ENCODE assay signal across 2 cellular contexts in the genomic region with DNA sequence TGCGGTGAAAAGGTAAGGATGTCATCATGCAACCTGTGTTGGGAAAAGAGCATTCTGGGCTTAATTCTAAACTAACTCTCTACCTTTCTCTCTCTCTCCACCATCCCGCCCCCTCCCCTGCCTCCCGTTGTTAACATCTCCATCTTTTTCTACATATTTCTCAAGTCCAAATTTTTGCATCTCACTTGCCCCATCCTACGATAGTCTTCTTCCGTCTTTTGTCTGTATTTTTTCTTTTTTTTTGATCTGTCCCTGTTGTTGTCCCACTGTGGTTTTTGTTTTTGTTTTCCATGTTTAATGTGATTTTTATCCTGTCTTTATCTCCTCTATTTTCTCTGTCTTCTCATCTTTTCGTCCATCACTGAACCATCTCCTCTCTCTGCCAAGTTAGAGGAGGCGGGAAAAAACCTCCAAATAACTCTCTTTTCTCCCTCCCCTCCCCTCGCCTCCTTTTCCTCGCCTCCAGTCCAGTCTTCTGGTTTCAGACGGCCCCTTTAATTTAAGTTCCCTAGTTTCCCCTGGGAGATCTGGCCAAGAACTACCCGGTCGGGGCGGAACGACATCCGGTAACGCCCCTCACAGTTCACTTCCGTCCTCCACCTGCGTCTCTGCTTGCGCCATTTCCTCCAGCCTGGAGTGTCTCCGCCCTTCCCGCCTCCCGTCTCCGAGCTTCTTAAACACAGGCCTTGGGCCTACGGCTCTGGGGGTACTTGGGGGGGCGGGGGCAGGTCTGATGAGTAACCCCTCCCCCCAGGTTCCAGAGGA.
TF ChIP-seq lines count a peak whose summit lies in the region.

A gene with protein sequence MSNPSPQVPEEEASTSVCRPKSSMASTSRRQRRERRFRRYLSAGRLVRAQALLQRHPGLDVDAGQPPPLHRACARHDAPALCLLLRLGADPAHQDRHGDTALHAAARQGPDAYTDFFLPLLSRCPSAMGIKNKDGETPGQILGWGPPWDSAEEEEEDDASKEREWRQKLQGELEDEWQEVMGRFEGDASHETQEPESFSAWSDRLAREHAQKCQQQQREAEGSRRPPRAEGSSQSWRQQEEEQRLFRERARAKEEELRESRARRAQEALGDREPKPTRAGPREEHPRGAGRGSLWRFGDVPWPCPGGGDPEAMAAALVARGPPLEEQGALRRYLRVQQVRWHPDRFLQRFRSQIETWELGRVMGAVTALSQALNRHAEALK (plus strand): TSS at position 647 of the 765 bp plus-strand sequence. CDS start 87 bp downstream, at position 734.

TF ChIP-seq in HCT116, 20 proteins besides CTCF, POLR2A, EP300 and RAD21 (continued from another document):
- no peak for TF ChIP-seq TCF7L2 (IDR thresholded peaks at IDR 0.05; ENCODE audit: borderline replicate concordance, extremely low read depth, insufficient read depth, insufficient read length)
- TF ChIP-seq, protein P1, sequence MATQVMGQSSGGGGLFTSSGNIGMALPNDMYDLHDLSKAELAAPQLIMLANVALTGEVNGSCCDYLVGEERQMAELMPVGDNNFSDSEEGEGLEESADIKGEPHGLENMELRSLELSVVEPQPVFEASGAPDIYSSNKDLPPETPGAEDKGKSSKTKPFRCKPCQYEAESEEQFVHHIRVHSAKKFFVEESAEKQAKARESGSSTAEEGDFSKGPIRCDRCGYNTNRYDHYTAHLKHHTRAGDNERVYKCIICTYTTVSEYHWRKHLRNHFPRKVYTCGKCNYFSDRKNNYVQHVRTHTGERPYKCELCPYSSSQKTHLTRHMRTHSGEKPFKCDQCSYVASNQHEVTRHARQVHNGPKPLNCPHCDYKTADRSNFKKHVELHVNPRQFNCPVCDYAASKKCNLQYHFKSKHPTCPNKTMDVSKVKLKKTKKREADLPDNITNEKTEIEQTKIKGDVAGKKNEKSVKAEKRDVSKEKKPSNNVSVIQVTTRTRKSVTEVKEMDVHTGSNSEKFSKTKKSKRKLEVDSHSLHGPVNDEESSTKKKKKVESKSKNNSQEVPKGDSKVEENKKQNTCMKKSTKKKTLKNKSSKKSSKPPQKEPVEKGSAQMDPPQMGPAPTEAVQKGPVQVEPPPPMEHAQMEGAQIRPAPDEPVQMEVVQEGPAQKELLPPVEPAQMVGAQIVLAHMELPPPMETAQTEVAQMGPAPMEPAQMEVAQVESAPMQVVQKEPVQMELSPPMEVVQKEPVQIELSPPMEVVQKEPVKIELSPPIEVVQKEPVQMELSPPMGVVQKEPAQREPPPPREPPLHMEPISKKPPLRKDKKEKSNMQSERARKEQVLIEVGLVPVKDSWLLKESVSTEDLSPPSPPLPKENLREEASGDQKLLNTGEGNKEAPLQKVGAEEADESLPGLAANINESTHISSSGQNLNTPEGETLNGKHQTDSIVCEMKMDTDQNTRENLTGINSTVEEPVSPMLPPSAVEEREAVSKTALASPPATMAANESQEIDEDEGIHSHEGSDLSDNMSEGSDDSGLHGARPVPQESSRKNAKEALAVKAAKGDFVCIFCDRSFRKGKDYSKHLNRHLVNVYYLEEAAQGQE (IDR thresholded peaks at IDR 0.05; ENCODE audit: low read depth), result no peak

TF ChIP-seq in SK-N-SH treated with all-trans-retinoic acid at 6 μM for 48 hours, 23 proteins besides CTCF, POLR2A, EP300 and RAD21 (continued from another document):
- TF ChIP-seq, protein P2, sequence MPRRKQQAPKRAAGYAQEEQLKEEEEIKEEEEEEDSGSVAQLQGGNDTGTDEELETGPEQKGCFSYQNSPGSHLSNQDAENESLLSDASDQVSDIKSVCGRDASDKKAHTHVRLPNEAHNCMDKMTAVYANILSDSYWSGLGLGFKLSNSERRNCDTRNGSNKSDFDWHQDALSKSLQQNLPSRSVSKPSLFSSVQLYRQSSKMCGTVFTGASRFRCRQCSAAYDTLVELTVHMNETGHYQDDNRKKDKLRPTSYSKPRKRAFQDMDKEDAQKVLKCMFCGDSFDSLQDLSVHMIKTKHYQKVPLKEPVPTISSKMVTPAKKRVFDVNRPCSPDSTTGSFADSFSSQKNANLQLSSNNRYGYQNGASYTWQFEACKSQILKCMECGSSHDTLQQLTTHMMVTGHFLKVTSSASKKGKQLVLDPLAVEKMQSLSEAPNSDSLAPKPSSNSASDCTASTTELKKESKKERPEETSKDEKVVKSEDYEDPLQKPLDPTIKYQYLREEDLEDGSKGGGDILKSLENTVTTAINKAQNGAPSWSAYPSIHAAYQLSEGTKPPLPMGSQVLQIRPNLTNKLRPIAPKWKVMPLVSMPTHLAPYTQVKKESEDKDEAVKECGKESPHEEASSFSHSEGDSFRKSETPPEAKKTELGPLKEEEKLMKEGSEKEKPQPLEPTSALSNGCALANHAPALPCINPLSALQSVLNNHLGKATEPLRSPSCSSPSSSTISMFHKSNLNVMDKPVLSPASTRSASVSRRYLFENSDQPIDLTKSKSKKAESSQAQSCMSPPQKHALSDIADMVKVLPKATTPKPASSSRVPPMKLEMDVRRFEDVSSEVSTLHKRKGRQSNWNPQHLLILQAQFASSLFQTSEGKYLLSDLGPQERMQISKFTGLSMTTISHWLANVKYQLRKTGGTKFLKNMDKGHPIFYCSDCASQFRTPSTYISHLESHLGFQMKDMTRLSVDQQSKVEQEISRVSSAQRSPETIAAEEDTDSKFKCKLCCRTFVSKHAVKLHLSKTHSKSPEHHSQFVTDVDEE (CRISPR knock-in tag; IDR thresholded peaks at IDR 0.05), result peak; percentile 61; the same call in 1 of the 2 replicates
- TF ChIP-seq ZFP30 (CRISPR knock-in tag; IDR thresholded peaks at IDR 0.05), result no peak
- TF ChIP-seq, protein P3, sequence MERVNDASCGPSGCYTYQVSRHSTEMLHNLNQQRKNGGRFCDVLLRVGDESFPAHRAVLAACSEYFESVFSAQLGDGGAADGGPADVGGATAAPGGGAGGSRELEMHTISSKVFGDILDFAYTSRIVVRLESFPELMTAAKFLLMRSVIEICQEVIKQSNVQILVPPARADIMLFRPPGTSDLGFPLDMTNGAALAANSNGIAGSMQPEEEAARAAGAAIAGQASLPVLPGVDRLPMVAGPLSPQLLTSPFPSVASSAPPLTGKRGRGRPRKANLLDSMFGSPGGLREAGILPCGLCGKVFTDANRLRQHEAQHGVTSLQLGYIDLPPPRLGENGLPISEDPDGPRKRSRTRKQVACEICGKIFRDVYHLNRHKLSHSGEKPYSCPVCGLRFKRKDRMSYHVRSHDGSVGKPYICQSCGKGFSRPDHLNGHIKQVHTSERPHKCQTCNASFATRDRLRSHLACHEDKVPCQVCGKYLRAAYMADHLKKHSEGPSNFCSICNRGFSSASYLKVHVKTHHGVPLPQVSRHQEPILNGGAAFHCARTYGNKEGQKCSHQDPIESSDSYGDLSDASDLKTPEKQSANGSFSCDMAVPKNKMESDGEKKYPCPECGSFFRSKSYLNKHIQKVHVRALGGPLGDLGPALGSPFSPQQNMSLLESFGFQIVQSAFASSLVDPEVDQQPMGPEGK (CRISPR knock-in tag; IDR thresholded peaks at IDR 0.05; ENCODE audit: borderline replicate concordance), result peak; percentile 93; the same call in 1 of the 2 replicates
- TF ChIP-seq, protein P4, sequence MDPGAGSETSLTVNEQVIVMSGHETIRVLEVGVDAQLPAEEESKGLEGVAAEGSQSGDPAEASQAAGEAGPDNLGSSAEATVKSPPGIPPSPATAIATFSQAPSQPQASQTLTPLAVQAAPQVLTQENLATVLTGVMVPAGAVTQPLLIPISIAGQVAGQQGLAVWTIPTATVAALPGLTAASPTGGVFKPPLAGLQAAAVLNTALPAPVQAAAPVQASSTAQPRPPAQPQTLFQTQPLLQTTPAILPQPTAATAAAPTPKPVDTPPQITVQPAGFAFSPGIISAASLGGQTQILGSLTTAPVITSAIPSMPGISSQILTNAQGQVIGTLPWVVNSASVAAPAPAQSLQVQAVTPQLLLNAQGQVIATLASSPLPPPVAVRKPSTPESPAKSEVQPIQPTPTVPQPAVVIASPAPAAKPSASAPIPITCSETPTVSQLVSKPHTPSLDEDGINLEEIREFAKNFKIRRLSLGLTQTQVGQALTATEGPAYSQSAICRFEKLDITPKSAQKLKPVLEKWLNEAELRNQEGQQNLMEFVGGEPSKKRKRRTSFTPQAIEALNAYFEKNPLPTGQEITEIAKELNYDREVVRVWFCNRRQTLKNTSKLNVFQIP (CRISPR knock-in tag; IDR thresholded peaks at IDR 0.05; ENCODE audit: borderline replicate concordance, low read depth), result peak; percentile 55; the same call in 1 of the 2 replicates
